In the genomic region with DNA sequence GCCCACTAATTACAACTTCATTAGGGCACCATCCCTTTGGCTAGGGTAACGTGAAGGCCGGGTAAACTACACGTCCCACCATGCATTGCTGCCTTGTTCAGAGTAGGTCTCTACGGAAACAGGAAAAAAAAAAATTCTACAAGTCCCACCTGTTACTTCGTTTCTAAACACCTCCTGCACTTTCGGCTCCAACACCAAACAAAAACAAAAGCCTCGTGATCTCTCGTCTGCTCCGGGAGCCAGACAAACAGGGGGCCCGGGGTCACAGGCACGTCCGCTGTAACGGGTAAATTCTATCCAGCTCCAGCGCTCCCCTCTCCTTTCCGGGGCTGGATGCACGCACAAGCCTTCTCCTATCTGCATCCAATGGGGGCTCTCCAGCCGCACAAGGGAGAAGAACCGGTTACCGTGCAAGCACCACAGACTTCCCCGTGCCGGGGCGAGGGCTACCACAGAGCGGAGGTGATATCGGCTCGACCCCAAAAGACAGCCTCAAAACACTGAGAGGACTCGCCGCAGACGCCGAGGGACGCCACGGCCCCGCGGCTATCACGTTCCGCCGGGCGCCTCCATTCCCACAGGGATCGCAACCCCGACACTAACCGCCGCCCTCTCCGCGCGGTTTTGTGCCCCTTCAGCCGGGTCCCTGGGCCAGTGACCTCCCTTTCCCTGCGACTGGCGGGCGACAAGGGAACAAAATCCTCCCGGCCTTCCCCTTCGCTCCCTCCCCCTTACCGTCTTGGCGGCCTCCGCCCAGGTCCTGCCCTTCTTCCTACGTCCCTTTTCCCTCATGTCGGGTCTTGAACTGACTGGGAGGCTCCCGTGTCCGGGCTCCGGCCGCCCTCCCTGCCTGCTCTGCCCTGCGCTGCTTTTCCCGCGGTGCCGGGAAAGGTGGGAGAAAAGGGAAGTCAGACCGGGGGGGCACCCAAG, we compare ENCODE assay signal across 1 cellular context.
TF ChIP-seq lines count a peak whose summit lies in the region.

No MANE protein-coding gene starts in this region.

TF ChIP-seq in K562, 482 proteins besides CTCF, POLR2A, EP300 and RAD21 (continued from another document and continues in another):
- TF ChIP-seq, protein P1, sequence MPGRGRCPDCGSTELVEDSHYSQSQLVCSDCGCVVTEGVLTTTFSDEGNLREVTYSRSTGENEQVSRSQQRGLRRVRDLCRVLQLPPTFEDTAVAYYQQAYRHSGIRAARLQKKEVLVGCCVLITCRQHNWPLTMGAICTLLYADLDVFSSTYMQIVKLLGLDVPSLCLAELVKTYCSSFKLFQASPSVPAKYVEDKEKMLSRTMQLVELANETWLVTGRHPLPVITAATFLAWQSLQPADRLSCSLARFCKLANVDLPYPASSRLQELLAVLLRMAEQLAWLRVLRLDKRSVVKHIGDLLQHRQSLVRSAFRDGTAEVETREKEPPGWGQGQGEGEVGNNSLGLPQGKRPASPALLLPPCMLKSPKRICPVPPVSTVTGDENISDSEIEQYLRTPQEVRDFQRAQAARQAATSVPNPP (IDR thresholded peaks at IDR 0.05; ENCODE audit: borderline replicate concordance, insufficient read depth, insufficient read length), result no peak
- TF ChIP-seq, protein P2, sequence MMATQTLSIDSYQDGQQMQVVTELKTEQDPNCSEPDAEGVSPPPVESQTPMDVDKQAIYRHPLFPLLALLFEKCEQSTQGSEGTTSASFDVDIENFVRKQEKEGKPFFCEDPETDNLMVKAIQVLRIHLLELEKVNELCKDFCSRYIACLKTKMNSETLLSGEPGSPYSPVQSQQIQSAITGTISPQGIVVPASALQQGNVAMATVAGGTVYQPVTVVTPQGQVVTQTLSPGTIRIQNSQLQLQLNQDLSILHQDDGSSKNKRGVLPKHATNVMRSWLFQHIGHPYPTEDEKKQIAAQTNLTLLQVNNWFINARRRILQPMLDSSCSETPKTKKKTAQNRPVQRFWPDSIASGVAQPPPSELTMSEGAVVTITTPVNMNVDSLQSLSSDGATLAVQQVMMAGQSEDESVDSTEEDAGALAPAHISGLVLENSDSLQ (IDR thresholded peaks at IDR 0.05), result no peak
- TF ChIP-seq ESRRA (IDR thresholded peaks at IDR 0.05; ENCODE audit: borderline replicate concordance, low read depth) (no peak), HSF4 (CRISPR knock-in tag; IDR thresholded peaks at IDR 0.05; ENCODE audit: borderline replicate concordance) (no peak), SETDB1 (IDR thresholded peaks at IDR 0.05; ENCODE audit: low read length) (no peak), PTRF (tag; IDR thresholded peaks at IDR 0.05) (no peak), KLF13 (tag; IDR thresholded peaks at IDR 0.05; ENCODE audit: borderline replicate concordance, low read depth) (no peak), HNRNPL (IDR thresholded peaks at IDR 0.05; ENCODE audit: low read depth, low read length) (no peak), CHD1 (IDR thresholded peaks at IDR 0.05; ENCODE audit: low read length) (peak; percentile 93), SPI1 (IDR thresholded peaks at IDR 0.05; ENCODE audit: borderline replicate concordance, low read depth, low read length) (peak; percentile 73; the same call in 1 of the 2 replicates), ETS2 (tag; IDR thresholded peaks at IDR 0.05; ENCODE audit: borderline replicate concordance, poor library complexity, severe bottlenecking) (no peak), MAZ (CRISPR knock-in tag; conservative IDR thresholded peaks at IDR 0.05 in 1 of 2, IDR thresholded peaks at IDR 0.05 in 1 of 2) (peak in 1 of 2 experiments; percentile 41; a peak in 2 of 4 replicates), MCM5 (IDR thresholded peaks at IDR 0.05; ENCODE audit: low read depth) (no peak), BCL6 (CRISPR knock-in tag; IDR thresholded peaks at IDR 0.05) (no peak), SNIP1 (IDR thresholded peaks at IDR 0.05; ENCODE audit: low read depth) (no peak), ZNF778 (CRISPR knock-in tag; IDR thresholded peaks at IDR 0.05) (no peak), ZNF175 (CRISPR knock-in tag; IDR thresholded peaks at IDR 0.05; ENCODE audit: low read depth) (no peak), DIDO1 (tag; IDR thresholded peaks at IDR 0.05; ENCODE audit: low read depth) (no peak), SAFB (IDR thresholded peaks at IDR 0.05; ENCODE audit: borderline replicate concordance, low read depth, low read length) (no peak), SIN3A (IDR thresholded peaks at IDR 0.05; ENCODE audit: borderline replicate concordance in 2 of 2, control insufficient read depth in 1 of 2, low read depth in 2 of 2, low read length in 2 of 2) (no peak; a peak in 1 of 4 replicates), RHOXF2B (CRISPR knock-in tag; conservative IDR thresholded peaks at IDR 0.05) (no peak), ZNF764 (CRISPR knock-in tag; IDR thresholded peaks at IDR 0.05; ENCODE audit: low read depth) (no peak), ZNF143 (CRISPR knock-in tag; IDR thresholded peaks at IDR 0.05) (peak; percentile 82), ZNF445 (CRISPR knock-in tag; IDR thresholded peaks at IDR 0.05; ENCODE audit: low read depth) (no peak), PHB2 (IDR thresholded peaks at IDR 0.05; ENCODE audit: low read depth) (no peak), TAF15 (IDR thresholded peaks at IDR 0.05; ENCODE audit: low read depth, low read length) (no peak)
- TF ChIP-seq, protein P3, sequence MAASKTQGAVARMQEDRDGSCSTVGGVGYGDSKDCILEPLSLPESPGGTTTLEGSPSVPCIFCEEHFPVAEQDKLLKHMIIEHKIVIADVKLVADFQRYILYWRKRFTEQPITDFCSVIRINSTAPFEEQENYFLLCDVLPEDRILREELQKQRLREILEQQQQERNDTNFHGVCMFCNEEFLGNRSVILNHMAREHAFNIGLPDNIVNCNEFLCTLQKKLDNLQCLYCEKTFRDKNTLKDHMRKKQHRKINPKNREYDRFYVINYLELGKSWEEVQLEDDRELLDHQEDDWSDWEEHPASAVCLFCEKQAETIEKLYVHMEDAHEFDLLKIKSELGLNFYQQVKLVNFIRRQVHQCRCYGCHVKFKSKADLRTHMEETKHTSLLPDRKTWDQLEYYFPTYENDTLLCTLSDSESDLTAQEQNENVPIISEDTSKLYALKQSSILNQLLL (CRISPR knock-in tag; IDR thresholded peaks at IDR 0.05; ENCODE audit: borderline replicate concordance), result no peak
- TF ChIP-seq, protein P4, sequence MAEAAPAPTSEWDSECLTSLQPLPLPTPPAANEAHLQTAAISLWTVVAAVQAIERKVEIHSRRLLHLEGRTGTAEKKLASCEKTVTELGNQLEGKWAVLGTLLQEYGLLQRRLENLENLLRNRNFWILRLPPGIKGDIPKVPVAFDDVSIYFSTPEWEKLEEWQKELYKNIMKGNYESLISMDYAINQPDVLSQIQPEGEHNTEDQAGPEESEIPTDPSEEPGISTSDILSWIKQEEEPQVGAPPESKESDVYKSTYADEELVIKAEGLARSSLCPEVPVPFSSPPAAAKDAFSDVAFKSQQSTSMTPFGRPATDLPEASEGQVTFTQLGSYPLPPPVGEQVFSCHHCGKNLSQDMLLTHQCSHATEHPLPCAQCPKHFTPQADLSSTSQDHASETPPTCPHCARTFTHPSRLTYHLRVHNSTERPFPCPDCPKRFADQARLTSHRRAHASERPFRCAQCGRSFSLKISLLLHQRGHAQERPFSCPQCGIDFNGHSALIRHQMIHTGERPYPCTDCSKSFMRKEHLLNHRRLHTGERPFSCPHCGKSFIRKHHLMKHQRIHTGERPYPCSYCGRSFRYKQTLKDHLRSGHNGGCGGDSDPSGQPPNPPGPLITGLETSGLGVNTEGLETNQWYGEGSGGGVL (CRISPR knock-in tag; IDR thresholded peaks at IDR 0.05), result no peak
- TF ChIP-seq, protein P5, sequence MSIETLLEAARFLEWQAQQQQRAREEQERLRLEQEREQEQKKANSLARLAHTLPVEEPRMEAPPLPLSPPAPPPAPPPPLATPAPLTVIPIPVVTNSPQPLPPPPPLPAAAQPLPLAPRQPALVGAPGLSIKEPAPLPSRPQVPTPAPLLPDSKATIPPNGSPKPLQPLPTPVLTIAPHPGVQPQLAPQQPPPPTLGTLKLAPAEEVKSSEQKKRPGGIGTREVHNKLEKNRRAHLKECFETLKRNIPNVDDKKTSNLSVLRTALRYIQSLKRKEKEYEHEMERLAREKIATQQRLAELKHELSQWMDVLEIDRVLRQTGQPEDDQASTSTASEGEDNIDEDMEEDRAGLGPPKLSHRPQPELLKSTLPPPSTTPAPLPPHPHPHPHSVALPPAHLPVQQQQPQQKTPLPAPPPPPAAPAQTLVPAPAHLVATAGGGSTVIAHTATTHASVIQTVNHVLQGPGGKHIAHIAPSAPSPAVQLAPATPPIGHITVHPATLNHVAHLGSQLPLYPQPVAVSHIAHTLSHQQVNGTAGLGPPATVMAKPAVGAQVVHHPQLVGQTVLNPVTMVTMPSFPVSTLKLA (conservative IDR thresholded peaks at IDR 0.05), result peak; percentile 61 to 62
- TF ChIP-seq, protein P6, sequence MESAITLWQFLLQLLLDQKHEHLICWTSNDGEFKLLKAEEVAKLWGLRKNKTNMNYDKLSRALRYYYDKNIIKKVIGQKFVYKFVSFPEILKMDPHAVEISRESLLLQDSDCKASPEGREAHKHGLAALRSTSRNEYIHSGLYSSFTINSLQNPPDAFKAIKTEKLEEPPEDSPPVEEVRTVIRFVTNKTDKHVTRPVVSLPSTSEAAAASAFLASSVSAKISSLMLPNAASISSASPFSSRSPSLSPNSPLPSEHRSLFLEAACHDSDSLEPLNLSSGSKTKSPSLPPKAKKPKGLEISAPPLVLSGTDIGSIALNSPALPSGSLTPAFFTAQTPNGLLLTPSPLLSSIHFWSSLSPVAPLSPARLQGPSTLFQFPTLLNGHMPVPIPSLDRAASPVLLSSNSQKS (CRISPR knock-in tag; IDR thresholded peaks at IDR 0.05), result no peak
- TF ChIP-seq, protein P7, sequence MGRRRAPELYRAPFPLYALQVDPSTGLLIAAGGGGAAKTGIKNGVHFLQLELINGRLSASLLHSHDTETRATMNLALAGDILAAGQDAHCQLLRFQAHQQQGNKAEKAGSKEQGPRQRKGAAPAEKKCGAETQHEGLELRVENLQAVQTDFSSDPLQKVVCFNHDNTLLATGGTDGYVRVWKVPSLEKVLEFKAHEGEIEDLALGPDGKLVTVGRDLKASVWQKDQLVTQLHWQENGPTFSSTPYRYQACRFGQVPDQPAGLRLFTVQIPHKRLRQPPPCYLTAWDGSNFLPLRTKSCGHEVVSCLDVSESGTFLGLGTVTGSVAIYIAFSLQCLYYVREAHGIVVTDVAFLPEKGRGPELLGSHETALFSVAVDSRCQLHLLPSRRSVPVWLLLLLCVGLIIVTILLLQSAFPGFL (CRISPR knock-in tag; IDR thresholded peaks at IDR 0.05), result no peak
- TF ChIP-seq, protein P8, sequence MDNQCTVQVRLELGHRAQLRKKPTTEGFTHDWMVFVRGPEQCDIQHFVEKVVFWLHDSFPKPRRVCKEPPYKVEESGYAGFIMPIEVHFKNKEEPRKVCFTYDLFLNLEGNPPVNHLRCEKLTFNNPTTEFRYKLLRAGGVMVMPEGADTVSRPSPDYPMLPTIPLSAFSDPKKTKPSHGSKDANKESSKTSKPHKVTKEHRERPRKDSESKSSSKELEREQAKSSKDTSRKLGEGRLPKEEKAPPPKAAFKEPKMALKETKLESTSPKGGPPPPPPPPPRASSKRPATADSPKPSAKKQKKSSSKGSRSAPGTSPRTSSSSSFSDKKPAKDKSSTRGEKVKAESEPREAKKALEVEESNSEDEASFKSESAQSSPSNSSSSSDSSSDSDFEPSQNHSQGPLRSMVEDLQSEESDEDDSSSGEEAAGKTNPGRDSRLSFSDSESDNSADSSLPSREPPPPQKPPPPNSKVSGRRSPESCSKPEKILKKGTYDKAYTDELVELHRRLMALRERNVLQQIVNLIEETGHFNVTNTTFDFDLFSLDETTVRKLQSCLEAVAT (IDR thresholded peaks at IDR 0.05), result peak in 1 of 2 experiments; percentile 33; a peak in 1 of 4 replicates
- TF ChIP-seq, protein P9, sequence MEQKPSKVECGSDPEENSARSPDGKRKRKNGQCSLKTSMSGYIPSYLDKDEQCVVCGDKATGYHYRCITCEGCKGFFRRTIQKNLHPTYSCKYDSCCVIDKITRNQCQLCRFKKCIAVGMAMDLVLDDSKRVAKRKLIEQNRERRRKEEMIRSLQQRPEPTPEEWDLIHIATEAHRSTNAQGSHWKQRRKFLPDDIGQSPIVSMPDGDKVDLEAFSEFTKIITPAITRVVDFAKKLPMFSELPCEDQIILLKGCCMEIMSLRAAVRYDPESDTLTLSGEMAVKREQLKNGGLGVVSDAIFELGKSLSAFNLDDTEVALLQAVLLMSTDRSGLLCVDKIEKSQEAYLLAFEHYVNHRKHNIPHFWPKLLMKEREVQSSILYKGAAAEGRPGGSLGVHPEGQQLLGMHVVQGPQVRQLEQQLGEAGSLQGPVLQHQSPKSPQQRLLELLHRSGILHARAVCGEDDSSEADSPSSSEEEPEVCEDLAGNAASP (IDR thresholded peaks at IDR 0.05), result no peak
